Comparison of ENCODE assay signal across 8 cellular contexts in the genomic region with DNA sequence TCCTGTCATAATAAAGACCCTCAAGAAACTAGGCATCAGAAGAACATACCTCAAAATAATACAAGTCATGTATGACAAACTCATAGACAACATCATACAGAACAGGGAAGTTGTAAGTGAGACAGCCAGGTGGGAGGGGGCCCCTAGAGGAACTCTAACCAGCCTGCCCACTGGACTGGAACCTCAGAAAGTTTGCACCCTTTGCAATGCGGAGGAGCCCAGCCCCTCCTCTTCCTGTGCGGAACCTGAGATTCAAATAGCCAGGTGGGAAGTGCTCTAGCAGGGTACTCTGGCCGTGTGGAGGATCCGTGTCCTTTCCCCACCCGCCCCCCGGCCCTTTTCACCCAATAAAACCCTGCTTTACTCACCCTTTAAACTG.
DNase-seq lines count a peak whose midpoint lies in the region; ATAC-seq, FAIRE-seq and TF ChIP-seq lines count a peak whose summit lies in the region.

No MANE protein-coding gene starts in this region.

- H3K4me1 Mint-ChIP-seq in IgD-negative memory B cell, result peaks cover 22 to 34% (median 33%) of the 10 kb centered on the region in 3 donors

- no peak for TF ChIP-seq EP300 in HepG2 (IDR thresholded peaks at IDR 0.05; ENCODE audit: low read depth in 2 of 2, low read length in 2 of 2)
- TF ChIP-seq EP300 in HepG2 (CRISPR knock-in tag; IDR thresholded peaks at IDR 0.05; ENCODE audit: borderline replicate concordance), result no peak

- POLR2A ChIA-PET in HepG2 (lab: Yijun Ruan, JAX), result no interaction called here

- peaks cover 16% of the 10 kb centered on the region for H3K36me3 Mint-ChIP-seq in IgD-negative memory B cell

- H3K36me3 ChIP-seq in DOHH2 (ENCODE audit: control insufficient read depth, low read length) (peaks cover 36% of the 10 kb centered on the region), HepG2 (replicated peaks in 1 of 2; ENCODE audit: control insufficient read depth in 1 of 2, insufficient read depth in 2 of 2, low read length in 2 of 2) (no peaks in the 10 kb centered on the region), aorta (ENCODE audit: control insufficient read depth in 1 of 2, insufficient read depth in 2 of 2, low read length in 1 of 2) (no peaks in the 10 kb centered on the region)

- H3K4me1 ChIP-seq in DOHH2 (ENCODE audit: control insufficient read depth, low read length) (peaks cover 38% of the 10 kb centered on the region), HepG2 (ENCODE audit: insufficient read depth, low read length) (no peaks in the 10 kb centered on the region), aorta (ENCODE audit: control insufficient read depth in 1 of 2, insufficient read depth in 2 of 2, low read length in 2 of 2) (no peaks in the 10 kb centered on the region)

- H3K9ac ChIP-seq in HepG2 (ENCODE audit: insufficient read depth, low read depth, low read length), result no peak overlapping the region

- FAIRE-seq in HepG2 (lab: Jason Lieb, UNC), result no peak

- no peak for TF ChIP-seq RAD21 in HepG2 (CRISPR knock-in tag; IDR thresholded peaks at IDR 0.05)

- BruUV-seq in HepG2 (replicated peaks; lab: Mats Ljungman, UMichigan), result no TSS peak

- no peaks in the 10 kb centered on the region for H3K27me3 Mint-ChIP-seq in IgD-negative memory B cell

- peak; percentile 95 for ATAC-seq in HG02763 (IDR thresholded peaks at IDR 0.05; ENCODE audit: unreplicated experiment)
- no peak for ATAC-seq in HepG2
- no peak for ATAC-seq in aorta (ENCODE audit: low FRiP score)

- no peaks in the 10 kb centered on the region for H3K9me2 ChIP-seq in DOHH2 (replicated peaks; ENCODE audit: control insufficient read depth, low read length)

- H3K4me2 ChIP-seq in DOHH2 (ENCODE audit: low read length) (peak overlapping the region; percentile 95), HepG2 (ENCODE audit: low read depth, low read length) (no peak overlapping the region)

- H3K27ac Mint-ChIP-seq in IgD-negative memory B cell, result peak overlapping the region; percentile 30 to 97 (median 90)

- H3K9me3 Mint-ChIP-seq in IgD-negative memory B cell, result peaks cover 0 to 3% (median 0%) of the 10 kb centered on the region in 3 donors

- H2AFZ ChIP-seq in HepG2 (ENCODE audit: low read length), result no peak overlapping the region

- DNase-seq in HepG2 (ENCODE audit: low spot score), result no peak
- DNase-seq in NCI-H1105 (lab: John Stamatoyannopoulos, UW), result no peak
- DNase-seq in kidney tubule cell (ENCODE audit: low spot score), result no peak
- DNase-seq in aorta, result no peak

- peak overlapping the region; percentile 87 to 99 (median 98) for H3K4me3 Mint-ChIP-seq in IgD-negative memory B cell

- WGBS in HepG2 (ENCODE audit: low lambda C conversion rate), result 30% methylated on average over 6 of the region's 6 CpGs
- WGBS in aorta, 2 donors, result 94 to 96% methylated on average over 6 of the region's 6 CpGs

- peak; percentile 66 for TF ChIP-seq POLR2A in GM19193 (IDR thresholded peaks at IDR 0.05; ENCODE audit: extremely low read depth, insufficient read depth, insufficient read length)
- no peak for TF ChIP-seq POLR2A in HepG2 (IDR thresholded peaks at IDR 0.05; ENCODE audit: insufficient read depth in 1 of 2, low read depth in 2 of 2, low read length in 2 of 2)

- TF ChIP-seq CTCF in DOHH2 (IDR thresholded peaks at IDR 0.05; ENCODE audit: low read depth, low read length, poor library complexity, severe bottlenecking) (no peak), HepG2 (CRISPR knock-in tag; IDR thresholded peaks at IDR 0.05) (no peak)

- CTCF ChIA-PET in HepG2 (lab: Yijun Ruan, JAX; ENCODE audit: low intra/inter-chr PET ratio, low total read pairs), result no interaction called here

- H3K79me2 ChIP-seq in DOHH2 (ENCODE audit: control insufficient read depth, low read length) (peaks cover 46% of the 10 kb centered on the region), HepG2 (ENCODE audit: insufficient read depth, low read length) (no peaks in the 10 kb centered on the region)

- in situ Hi-C loops in HepG2 (cut with HindIII; ENCODE audit: extremely low pct_ligation_motif_present, low pct_unique_long_range_greater_than_20kb), result no loop called here

- H3K27me3 ChIP-seq in DOHH2 (ENCODE audit: control insufficient read depth, low read length), result no peaks in the 10 kb centered on the region
- no peaks in the 10 kb centered on the region for H3K27me3 ChIP-seq in HepG2 (ENCODE audit: control insufficient read depth in 1 of 2, insufficient read depth in 2 of 2, low read length in 2 of 2)
- H3K27me3 ChIP-seq in aorta (ENCODE audit: control insufficient read depth in 1 of 2, insufficient read depth in 2 of 2, low read length in 1 of 2), result no peaks in the 10 kb centered on the region

- H3K9me3 ChIP-seq in DOHH2 (ENCODE audit: control insufficient read depth, insufficient read depth, low read length), result peaks cover 7% of the 10 kb centered on the region; the same call in 1 of the 2 replicates
- peaks cover 20% of the 10 kb centered on the region for H3K9me3 ChIP-seq in HepG2 (ENCODE audit: low read length)
- H3K9me3 ChIP-seq in aorta (ENCODE audit: control insufficient read depth, low read length), result peaks cover 5% of the 10 kb centered on the region

- H3K4me3 ChIP-seq in DOHH2 (ENCODE audit: low read length) (peak overlapping the region; percentile 92), HepG2 (replicated peaks in 1 of 3; ENCODE audit: insufficient read depth in 1 of 3, low read depth in 2 of 3, low read length in 3 of 3) (no peak overlapping the region), aorta (ENCODE audit: low read length in 2 of 2) (no peak overlapping the region)

- peak overlapping the region; percentile 93 for H3K27ac ChIP-seq in DOHH2 (ENCODE audit: low read depth, low read length)
- no peak overlapping the region for H3K27ac ChIP-seq in HepG2 (ENCODE audit: extremely low read length, insufficient read depth, low read length)
- no peak overlapping the region for H3K27ac ChIP-seq in aorta (ENCODE audit: low read depth in 1 of 2, low read length in 2 of 2)

- H3F3A ChIP-seq in DOHH2 (ENCODE audit: control insufficient read depth, insufficient read depth), result no peaks in the 10 kb centered on the region

- intact Hi-C loops in HepG2 (cut with micrococcal nuclease; ENCODE audit: unreplicated experiment), result no loop called here
- intact Hi-C loops in aorta (cut with DNase I), result no loop called here

- H4K20me1 ChIP-seq in DOHH2 (ENCODE audit: control insufficient read depth, insufficient read depth, low read depth, low read length) (no peaks in the 10 kb centered on the region), HepG2 (ENCODE audit: insufficient read depth, low read length) (no peaks in the 10 kb centered on the region)

TF ChIP-seq in HepG2, 621 proteins besides CTCF, POLR2A, EP300 and RAD21 (continues in another document):
- no peak for TF ChIP-seq MYC (CRISPR knock-in tag; IDR thresholded peaks at IDR 0.05; ENCODE audit: borderline replicate concordance)
- TF ChIP-seq AHR (CRISPR knock-in tag; IDR thresholded peaks at IDR 0.05), result no peak
- TF ChIP-seq FOXO4 (CRISPR knock-in tag; conservative IDR thresholded peaks at IDR 0.05), result no peak
- TF ChIP-seq, protein P1, sequence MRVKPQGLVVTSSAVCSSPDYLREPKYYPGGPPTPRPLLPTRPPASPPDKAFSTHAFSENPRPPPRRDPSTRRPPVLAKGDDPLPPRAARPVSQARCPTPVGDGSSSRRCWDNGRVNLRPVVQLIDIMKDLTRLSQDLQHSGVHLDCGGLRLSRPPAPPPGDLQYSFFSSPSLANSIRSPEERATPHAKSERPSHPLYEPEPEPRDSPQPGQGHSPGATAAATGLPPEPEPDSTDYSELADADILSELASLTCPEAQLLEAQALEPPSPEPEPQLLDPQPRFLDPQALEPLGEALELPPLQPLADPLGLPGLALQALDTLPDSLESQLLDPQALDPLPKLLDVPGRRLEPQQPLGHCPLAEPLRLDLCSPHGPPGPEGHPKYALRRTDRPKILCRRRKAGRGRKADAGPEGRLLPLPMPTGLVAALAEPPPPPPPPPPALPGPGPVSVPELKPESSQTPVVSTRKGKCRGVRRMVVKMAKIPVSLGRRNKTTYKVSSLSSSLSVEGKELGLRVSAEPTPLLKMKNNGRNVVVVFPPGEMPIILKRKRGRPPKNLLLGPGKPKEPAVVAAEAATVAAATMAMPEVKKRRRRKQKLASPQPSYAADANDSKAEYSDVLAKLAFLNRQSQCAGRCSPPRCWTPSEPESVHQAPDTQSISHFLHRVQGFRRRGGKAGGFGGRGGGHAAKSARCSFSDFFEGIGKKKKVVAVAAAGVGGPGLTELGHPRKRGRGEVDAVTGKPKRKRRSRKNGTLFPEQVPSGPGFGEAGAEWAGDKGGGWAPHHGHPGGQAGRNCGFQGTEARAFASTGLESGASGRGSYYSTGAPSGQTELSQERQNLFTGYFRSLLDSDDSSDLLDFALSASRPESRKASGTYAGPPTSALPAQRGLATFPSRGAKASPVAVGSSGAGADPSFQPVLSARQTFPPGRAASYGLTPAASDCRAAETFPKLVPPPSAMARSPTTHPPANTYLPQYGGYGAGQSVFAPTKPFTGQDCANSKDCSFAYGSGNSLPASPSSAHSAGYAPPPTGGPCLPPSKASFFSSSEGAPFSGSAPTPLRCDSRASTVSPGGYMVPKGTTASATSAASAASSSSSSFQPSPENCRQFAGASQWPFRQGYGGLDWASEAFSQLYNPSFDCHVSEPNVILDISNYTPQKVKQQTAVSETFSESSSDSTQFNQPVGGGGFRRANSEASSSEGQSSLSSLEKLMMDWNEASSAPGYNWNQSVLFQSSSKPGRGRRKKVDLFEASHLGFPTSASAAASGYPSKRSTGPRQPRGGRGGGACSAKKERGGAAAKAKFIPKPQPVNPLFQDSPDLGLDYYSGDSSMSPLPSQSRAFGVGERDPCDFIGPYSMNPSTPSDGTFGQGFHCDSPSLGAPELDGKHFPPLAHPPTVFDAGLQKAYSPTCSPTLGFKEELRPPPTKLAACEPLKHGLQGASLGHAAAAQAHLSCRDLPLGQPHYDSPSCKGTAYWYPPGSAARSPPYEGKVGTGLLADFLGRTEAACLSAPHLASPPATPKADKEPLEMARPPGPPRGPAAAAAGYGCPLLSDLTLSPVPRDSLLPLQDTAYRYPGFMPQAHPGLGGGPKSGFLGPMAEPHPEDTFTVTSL (CRISPR knock-in tag; IDR thresholded peaks at IDR 0.05; ENCODE audit: borderline replicate concordance), result no peak
- no peak for TF ChIP-seq PHB2 (IDR thresholded peaks at IDR 0.05; ENCODE audit: partially characterized antibody)
- no peak for TF ChIP-seq TEAD3 (CRISPR knock-in tag; optimal IDR thresholded peaks at IDR 0.05; ENCODE audit: borderline replicate concordance)
- TF ChIP-seq NCOR1 (IDR thresholded peaks at IDR 0.05; ENCODE audit: borderline replicate concordance, low read length), result no peak
